ENCODE assay signal across 8 cellular contexts in the genomic region with DNA sequence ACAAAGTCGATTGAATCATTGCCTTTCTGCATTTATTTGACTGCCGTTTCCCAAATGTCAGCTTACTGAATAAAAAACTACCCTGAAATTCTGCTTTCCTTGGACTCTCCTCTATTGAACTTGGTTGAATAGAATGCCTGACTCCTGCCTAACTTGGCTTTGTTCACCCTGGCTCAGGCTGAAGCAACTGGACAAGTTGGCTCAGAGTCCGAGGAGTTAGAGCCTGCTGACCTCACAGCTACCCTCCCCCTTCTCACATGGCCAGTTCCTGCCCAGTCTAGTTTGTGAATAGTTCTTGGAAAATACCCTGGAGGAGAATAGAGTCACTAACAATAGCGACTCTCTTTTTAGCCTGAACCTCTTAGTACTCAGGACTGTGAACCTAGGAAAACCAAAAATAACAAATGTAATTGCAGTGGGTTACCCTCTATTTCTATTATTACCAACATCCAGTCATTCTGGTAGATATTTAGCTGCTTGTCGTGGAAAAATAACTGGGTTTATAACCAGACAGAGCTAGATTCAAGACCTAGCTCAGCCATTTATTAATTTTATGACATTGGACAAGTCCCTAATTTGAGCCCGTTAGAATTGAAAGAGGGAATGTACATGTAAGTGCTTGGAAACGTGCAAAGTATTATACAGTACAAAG. TPM values are rescaled to one million over a fixed set of nuclear protein-coding genes. Genes with fewer than 3 reads are reported as not detected.
DNase-seq lines count a peak whose midpoint lies in the region; ATAC-seq and TF ChIP-seq lines count a peak whose summit lies in the region.

No MANE protein-coding gene starts in this region.

- TF ChIP-seq POLR2A in gastrocnemius medialis (IDR thresholded peaks at IDR 0.05), result peak; percentile 51 to 56

- no peaks in the 10 kb centered on the region for H3K9me3 Mint-ChIP-seq in CD8-positive, alpha-beta memory T cell

- no peak overlapping the region for H3K27ac Mint-ChIP-seq in CD8-positive, alpha-beta memory T cell

- H3K9me3 ChIP-seq in gastrocnemius medialis, result no peaks in the 10 kb centered on the region
- H3K9me3 ChIP-seq in CD8-positive, alpha-beta memory T cell (ENCODE audit: low read length), result no peaks in the 10 kb centered on the region

- CTCF ChIA-PET in CD8-positive, alpha-beta memory T cell (lab: Charles Lee), result no interaction called here

- in situ Hi-C loops in gastrocnemius medialis (cut with MboI; ENCODE audit: low sequenced_read_pairs in 4 of 4), result loop anchor here in 3 of 4 donors (25.0 kb wide), 2 partner anchors 304 to 1079 kb away; a partner anchor contains a TSS

- no peaks in the 10 kb centered on the region for H3K36me3 Mint-ChIP-seq in CD8-positive, alpha-beta memory T cell

- H3K27me3 Mint-ChIP-seq in CD8-positive, alpha-beta memory T cell, result peaks cover 1 to 9% of the 10 kb centered on the region in 2 donors

- peak; percentile 83 for DNase-seq in GM04503 (ENCODE audit: low read depth)
- DNase-seq in choroid plexus epithelial cell (ENCODE audit: low read depth), result peak; percentile 92
- DNase-seq in islet precursor cell, result peak; percentile 90
- peak; percentile 93 to 96 for DNase-seq in gastrocnemius medialis
- DNase-seq in NCI-H187 (lab: John Stamatoyannopoulos, UW), result no peak
- DNase-seq in CD8-positive, alpha-beta memory T cell, result no peak
- DNase-seq in NCI-H2081 (lab: John Stamatoyannopoulos, UW), result no peak
- no peak for DNase-seq in UCSD-AML1 (lab: John Stamatoyannopoulos, UW; ENCODE audit: unreplicated experiment)

- TF ChIP-seq CTCF in choroid plexus epithelial cell (conservative IDR thresholded peaks at IDR 0.05; ENCODE audit: low read depth, low read length), result no peak
- TF ChIP-seq CTCF in gastrocnemius medialis (IDR thresholded peaks at IDR 0.05 in 4 of 5, conservative IDR thresholded peaks at IDR 0.05 in 1 of 5), result peak in 1 of 5 experiments; percentile 7

- H3K4me3 Mint-ChIP-seq in CD8-positive, alpha-beta memory T cell, result no peak overlapping the region

- intact Hi-C loops in gastrocnemius medialis (cut with DNase I; ENCODE audit: low total_unique reads), result loop anchor here (5.0 to 10.0 kb wide), 2 partner anchors 151 to 1071 kb away; no protein-coding TSS in a partner anchor

- H3K4me3 ChIP-seq in choroid plexus epithelial cell (ENCODE audit: low read depth, low read length), result no peak overlapping the region
- H3K4me3 ChIP-seq in gastrocnemius medialis, result peak overlapping the region in 1 of 4 donors; percentile 6
- H3K4me3 ChIP-seq in CD8-positive, alpha-beta memory T cell (ENCODE audit: low read length), result no peak overlapping the region

- H3K4me1 ChIP-seq in gastrocnemius medialis, result peaks cover 30 to 32% of the 10 kb centered on the region in 2 donors
- H3K4me1 ChIP-seq in CD8-positive, alpha-beta memory T cell (ENCODE audit: insufficient read depth, low read length), result no peaks in the 10 kb centered on the region

- POLR2A ChIA-PET in CD8-positive, alpha-beta memory T cell (lab: Charles Lee), result no interaction called here

- H3K4me1 Mint-ChIP-seq in CD8-positive, alpha-beta memory T cell, result no peaks in the 10 kb centered on the region

- H3K36me3 ChIP-seq in gastrocnemius medialis, result no peaks in the 10 kb centered on the region
- H3K36me3 ChIP-seq in CD8-positive, alpha-beta memory T cell (ENCODE audit: insufficient read depth, low read length), result no peaks in the 10 kb centered on the region

- H3K27me3 ChIP-seq in gastrocnemius medialis, result no peaks in the 10 kb centered on the region
- H3K27me3 ChIP-seq in CD8-positive, alpha-beta memory T cell (ENCODE audit: insufficient read depth, low read length, poor library complexity, severe bottlenecking), result no peaks in the 10 kb centered on the region

- H3K27ac ChIP-seq in gastrocnemius medialis, result peak overlapping the region; percentile 87 to 99 (median 93)
- no peak overlapping the region for H3K27ac ChIP-seq in CD8-positive, alpha-beta memory T cell (ENCODE audit: low read depth, low read length)

- ATAC-seq in gastrocnemius medialis, result peak; percentile 93 to 95

RNA-seq across cellular contexts. Expression of a gene that starts 17.3 kb away (rescaled TPM):
- 10 to 100 TPM; 10.2 to 29.2 (median 13.3) TPM for total RNA-seq in gastrocnemius medialis
- 10 to 100 TPM; 25.0 to 28.3 TPM for total RNA-seq in CD8-positive, alpha-beta memory T cell
- polyA plus RNA-seq in CD8-positive, alpha-beta memory T cell, result 29.7 TPM

Comparison
In these comparisons a context has a peak if more than half of its experiments do, and no peak if none do; other contexts are left out.
1. DNase-seq: peak in GM04503 (single experiment), choroid plexus epithelial cell (single experiment), islet precursor cell (single experiment) and gastrocnemius medialis (2 of 2); none in NCI-H187 (0 of 2), CD8-positive, alpha-beta memory T cell (0 of 5), NCI-H2081 (0 of 2) and UCSD-AML1 (single experiment).